23 cellular contexts compared by ENCODE assay signal in the genomic region with DNA sequence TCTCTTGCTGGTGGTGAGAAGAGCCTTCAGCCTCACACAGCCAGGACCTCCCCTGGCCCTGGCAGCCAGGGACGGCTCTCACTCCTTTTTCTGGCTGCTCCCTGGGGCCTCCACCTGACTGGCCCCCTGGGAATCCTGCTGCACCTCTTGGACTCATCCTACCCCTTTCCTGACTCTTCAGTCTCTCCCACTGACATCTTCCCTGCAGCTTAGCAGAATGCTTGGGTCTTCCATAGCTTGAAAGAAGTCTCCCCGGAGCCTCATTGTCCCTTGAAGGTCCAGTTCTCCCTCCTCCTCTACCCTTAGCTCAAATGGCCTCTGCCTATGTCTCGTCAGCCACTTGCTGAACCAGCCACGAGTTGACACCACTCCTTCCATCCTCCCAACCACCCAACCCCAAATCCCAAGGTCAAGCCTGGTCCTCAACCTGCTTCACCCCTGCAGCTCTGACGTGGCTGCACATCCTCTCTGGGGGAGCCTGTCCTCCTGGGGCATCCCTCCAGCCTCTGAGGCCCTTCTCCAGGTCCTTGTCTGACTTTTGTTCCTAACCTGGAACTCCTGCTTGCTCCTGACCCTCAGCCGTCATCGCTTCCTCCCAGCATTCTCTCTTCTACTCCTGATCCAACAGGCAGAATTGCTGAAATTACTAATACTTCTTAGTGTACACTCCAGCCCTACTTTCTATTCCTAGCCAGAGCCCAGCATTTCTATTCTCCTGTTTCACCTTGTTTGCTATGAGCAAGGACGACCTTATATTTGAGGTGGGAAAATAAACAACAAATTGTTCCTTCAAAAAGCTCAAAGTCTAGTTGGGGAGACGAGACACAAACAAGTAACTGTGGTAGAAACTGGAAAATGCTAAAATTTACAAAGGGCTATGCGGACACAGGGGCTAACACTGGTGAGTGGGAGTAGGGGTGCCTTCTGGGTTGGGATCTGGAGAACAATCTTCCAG.
A peak's percentile ranks its signal among the peaks of the same experiment; 100 is the strongest.
DNase-seq lines count a peak whose midpoint lies in the region; ATAC-seq and TF ChIP-seq lines count a peak whose summit lies in the region.
"Had no signal": no experiment of that assay in that cellular context is flagged by ENCODE, and none has a peak within 500 bp of the region (broad histone marks: within the 10 kb centered on the region; RNA-seq: fewer than 3 reads in every experiment).

No MANE protein-coding gene starts in this region.

- no peaks in the 10 kb centered on the region for H3K36me3 ChIP-seq in breast epithelium
- H3K36me3 ChIP-seq in lung (ENCODE audit: control insufficient read depth in 2 of 2, insufficient read depth in 2 of 2, low read length in 2 of 2): peaks cover 0 to 5% of the 10 kb centered on the region in 2 donors
- H3K36me3 ChIP-seq in suprapubic skin: no peaks in the 10 kb centered on the region
- H3K36me3 ChIP-seq in colonic mucosa: no peaks in the 10 kb centered on the region
- H3K36me3 ChIP-seq: WERI-Rb-1 had no signal

- peak overlapping the region; percentile 6 for H3K27ac Mint-ChIP-seq in MCF 10A (ENCODE audit: low read depth, unreplicated experiment)
- H3K27ac Mint-ChIP-seq in central memory CD8-positive, alpha-beta T cell (ENCODE audit: low read depth): peak overlapping the region; percentile 14
- H3K27ac Mint-ChIP-seq: activated CD8-positive, alpha-beta memory T cell treated with anti-CD3 and anti-CD28 coated beads, Interleukin-2, amount 10 ng/mL, durations not matched to agents 7 days and 5 days; activated T-cell treated with anti-CD3 and anti-CD28 coated beads, Interleukin-2, amount 50 U/mL, for 72 hours; natural killer cell had no signal

- H3K4me3 Mint-ChIP-seq in MCF 10A (ENCODE audit: unreplicated experiment): no peak overlapping the region
- H3K4me3 Mint-ChIP-seq in central memory CD8-positive, alpha-beta T cell: no peak overlapping the region
- H3K4me3 Mint-ChIP-seq: activated CD8-positive, alpha-beta memory T cell treated with anti-CD3 and anti-CD28 coated beads, Interleukin-2, amount 10 ng/mL, durations not matched to agents 7 days and 5 days; activated T-cell treated with anti-CD3 and anti-CD28 coated beads, Interleukin-2, amount 50 U/mL, for 72 hours; natural killer cell had no signal

- intact Hi-C loops in MCF 10A (cut with micrococcal nuclease) (no loop called here), breast epithelium (cut with DNase I; ENCODE audit: low total_unique reads) (no loop called here), colonic mucosa (cut with DNase I) (no loop called here)

- no peaks in the 10 kb centered on the region for H3K27me3 ChIP-seq in breast epithelium
- no peaks in the 10 kb centered on the region for H3K27me3 ChIP-seq in lung (ENCODE audit: control insufficient read depth, insufficient read depth)
- no peaks in the 10 kb centered on the region for H3K27me3 ChIP-seq in suprapubic skin
- H3K27me3 ChIP-seq in colonic mucosa: no peaks in the 10 kb centered on the region
- H3K27me3 ChIP-seq: dorsolateral prefrontal cortex, hepatocyte had no signal

- no peak for ATAC-seq in central memory CD8-positive, alpha-beta T cell (replicated peaks; ENCODE audit: extremely low read depth, poor library complexity, severe bottlenecking)
- ATAC-seq in lung (ENCODE audit: insufficient read depth, low FRiP score): no peak
- no peak for ATAC-seq in HG03460 (IDR thresholded peaks at IDR 0.05; ENCODE audit: unreplicated experiment)
- ATAC-seq: activated CD8-positive, alpha-beta memory T cell treated with anti-CD3 and anti-CD28 coated beads, Interleukin-2, amount 10 ng/mL, durations not matched to agents 7 days and 5 days; activated T-cell treated with anti-CD3 and anti-CD28 coated beads, Interleukin-2, amount 50 U/mL, for 72 hours; GM12878; left colon; natural killer cell had no signal

- BruUV-seq in MCF 10A (replicated peaks; lab: Mats Ljungman, UMichigan): no TSS peak

- H3K9ac ChIP-seq in colonic mucosa (ENCODE audit: low read depth in 2 of 2, low read length in 2 of 2): no peak overlapping the region

- H3K27me3 Mint-ChIP-seq in MCF 10A (ENCODE audit: insufficient read depth, unreplicated experiment): no peaks in the 10 kb centered on the region
- no peaks in the 10 kb centered on the region for H3K27me3 Mint-ChIP-seq in central memory CD8-positive, alpha-beta T cell
- H3K27me3 Mint-ChIP-seq: activated CD8-positive, alpha-beta memory T cell treated with anti-CD3 and anti-CD28 coated beads, Interleukin-2, amount 10 ng/mL, durations not matched to agents 7 days and 5 days had no signal

- peaks cover 14% of the 10 kb centered on the region for H3K4me1 Mint-ChIP-seq in MCF 10A (ENCODE audit: insufficient read depth, unreplicated experiment)
- peaks cover 8% of the 10 kb centered on the region for H3K4me1 Mint-ChIP-seq in central memory CD8-positive, alpha-beta T cell

- no peak for TF ChIP-seq CTCF in MCF 10A (IDR thresholded peaks at IDR 0.05; ENCODE audit: unreplicated experiment)
- TF ChIP-seq CTCF in breast epithelium (IDR thresholded peaks at IDR 0.05): no peak
- no peak for TF ChIP-seq CTCF in lung (IDR thresholded peaks at IDR 0.05; ENCODE audit: control extremely low read depth, extremely low read depth)
- TF ChIP-seq CTCF in suprapubic skin (IDR thresholded peaks at IDR 0.05): no peak
- TF ChIP-seq CTCF in colonic mucosa (IDR thresholded peaks at IDR 0.05): no peak

- H3K9me3 Mint-ChIP-seq in MCF 10A (ENCODE audit: unreplicated experiment): no peaks in the 10 kb centered on the region
- H3K9me3 Mint-ChIP-seq in central memory CD8-positive, alpha-beta T cell: no peaks in the 10 kb centered on the region
- H3K9me3 Mint-ChIP-seq: activated T-cell treated with anti-CD3 and anti-CD28 coated beads, Interleukin-2, amount 50 U/mL, for 72 hours; natural killer cell had no signal

- no peak for TF ChIP-seq EP300 in suprapubic skin (IDR thresholded peaks at IDR 0.05)

- no peaks in the 10 kb centered on the region for H3K4me1 ChIP-seq in breast epithelium
- peaks cover 0 to 15% of the 10 kb centered on the region in 2 donors for H3K4me1 ChIP-seq in lung (ENCODE audit: control insufficient read depth in 2 of 2, insufficient read depth in 2 of 2, low read length in 2 of 2)
- H3K4me1 ChIP-seq in suprapubic skin: no peaks in the 10 kb centered on the region
- H3K4me1 ChIP-seq in colonic mucosa: no peaks in the 10 kb centered on the region

- no peaks in the 10 kb centered on the region for H3K9me3 ChIP-seq in breast epithelium
- no peaks in the 10 kb centered on the region for H3K9me3 ChIP-seq in lung (ENCODE audit: control insufficient read depth in 2 of 2, insufficient read depth in 1 of 2, low read length in 1 of 2)
- no peaks in the 10 kb centered on the region for H3K9me3 ChIP-seq in suprapubic skin
- no peaks in the 10 kb centered on the region for H3K9me3 ChIP-seq in colonic mucosa

- H3K27ac ChIP-seq in breast epithelium (peak overlapping the region in 1 of 2 donors; percentile 73), lung (ENCODE audit: low read depth in 1 of 2, low read length in 1 of 2) (peak overlapping the region; percentile 66 to 78), suprapubic skin (peak overlapping the region; percentile 29), colonic mucosa (no peak overlapping the region)
- H3K27ac ChIP-seq: hepatocyte, WERI-Rb-1 had no signal

- TF ChIP-seq POLR2A in breast epithelium (IDR thresholded peaks at IDR 0.05) (no peak), suprapubic skin (IDR thresholded peaks at IDR 0.05) (no peak)

- whole genome bisulfite sequencing in lung, 2 donors: 90 to 95% methylated on average over 10 of the region's 10 CpGs
- 89% methylated on average over 10 of the region's 10 CpGs for WGBS in suprapubic skin

- H3K36me3 Mint-ChIP-seq in MCF 10A (ENCODE audit: insufficient read depth, unreplicated experiment): peaks cover 25% of the 10 kb centered on the region
- H3K36me3 Mint-ChIP-seq in central memory CD8-positive, alpha-beta T cell (ENCODE audit: insufficient read depth): peaks cover 2% of the 10 kb centered on the region
- H3K36me3 Mint-ChIP-seq: activated CD8-positive, alpha-beta memory T cell treated with anti-CD3 and anti-CD28 coated beads, Interleukin-2, amount 10 ng/mL, durations not matched to agents 7 days and 5 days; natural killer cell had no signal

- CTCF ChIA-PET in MCF 10A (lab: Yijun Ruan, JAX): interaction anchor here (0.6 kb wide), 1 partner anchor 55 kb away, joined by 3 read pairs; no protein-coding TSS in a partner anchor

- H3K4me3 ChIP-seq in breast epithelium: no peak overlapping the region
- H3K4me3 ChIP-seq in lung: no peak overlapping the region
- no peak overlapping the region for H3K4me3 ChIP-seq in suprapubic skin
- H3K4me3 ChIP-seq in colonic mucosa: no peak overlapping the region
- H3K4me3 ChIP-seq: dorsolateral prefrontal cortex, GM12878, hepatocyte had no signal

- no peak for DNase-seq in MCF 10A (ENCODE audit: unreplicated experiment)
- no peak for DNase-seq in breast epithelium (ENCODE audit: low spot score in 2 of 2)
- DNase-seq in central memory CD8-positive, alpha-beta T cell (ENCODE audit: low spot score in 2 of 2): no peak
- DNase-seq in lung (ENCODE audit: low spot score): no peak
- peak in 1 of 2 donors; percentile 28 for DNase-seq in suprapubic skin (ENCODE audit: low spot score in 2 of 2)
- DNase-seq in colonic mucosa: no peak
- DNase-seq in globus pallidus (ENCODE audit: low spot score): no peak
- DNase-seq: activated CD4-positive, alpha-beta T cell treated with anti-CD3 and anti-CD28 coated beads, Interleukin-2, amount 50 U/mL, for 1 hour; activated CD8-positive, alpha-beta memory T cell treated with anti-CD3 and anti-CD28 coated beads, Interleukin-2, amount 10 ng/mL, durations not matched to agents 7 days and 5 days; activated naive CD4-positive, alpha-beta T cell treated with anti-CD3 and anti-CD28 coated beads, Interleukin-2, amount 50 U/mL, for 16 hours; activated T-cell treated with anti-CD3 and anti-CD28 coated beads, Interleukin-2, amount 50 U/mL, for 72 hours; aorta; DND-41; dorsolateral prefrontal cortex; left colon; midbrain; natural killer cell; NCI-H2081 treated with DMSO at 0.1 percent for 48 hours; NCI-H82; WERI-Rb-1 had no signal

- POLR2A ChIA-PET in MCF 10A (lab: Yijun Ruan, JAX): no interaction called here
